ENCODE assay signal across 9 cellular contexts in the genomic region with DNA sequence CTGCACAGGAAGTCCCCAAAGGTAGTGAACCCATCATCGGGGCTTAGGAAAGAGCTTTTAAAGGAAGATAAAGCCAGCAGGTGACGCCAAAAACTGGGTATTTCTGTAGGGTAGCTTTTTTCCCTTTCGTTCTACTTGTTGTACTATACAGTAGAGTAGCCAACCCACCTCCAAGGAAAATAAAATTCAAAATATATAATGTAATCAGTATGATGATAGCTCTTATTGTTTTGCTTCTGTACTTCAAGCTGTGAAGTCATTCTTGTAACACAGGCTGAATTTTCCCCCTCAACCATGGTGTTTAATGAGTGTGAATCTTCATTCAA.
DNase-seq lines count a peak whose midpoint lies in the region; ATAC-seq and TF ChIP-seq lines count a peak whose summit lies in the region.
"Had no signal": no experiment of that assay in that cellular context is flagged by ENCODE, and none has a peak within 500 bp of the region (broad histone marks: within the 10 kb centered on the region; RNA-seq: fewer than 3 reads in every experiment).

No MANE protein-coding gene starts in this region.

- H3K9me3 Mint-ChIP-seq in T-helper 2 cell treated with Interferon-gamma antibody and Interleukin-4, amounts not matched to agents 5 μg/mL and 100 μg/mL, for 36 hours, result no peaks in the 10 kb centered on the region

- H3K9me3 ChIP-seq in left ventricle myocardium inferior (replicated peaks) (no peaks in the 10 kb centered on the region), thymus (ENCODE audit: control insufficient read depth) (no peaks in the 10 kb centered on the region), esophagus muscularis mucosa (no peaks in the 10 kb centered on the region)

- H3K27me3 ChIP-seq in left ventricle myocardium inferior (ENCODE audit: low read depth) (no peaks in the 10 kb centered on the region), layer of hippocampus (ENCODE audit: control insufficient read depth, insufficient read depth, low read length) (no peaks in the 10 kb centered on the region), thymus (ENCODE audit: control insufficient read depth, insufficient read depth) (no peaks in the 10 kb centered on the region), esophagus muscularis mucosa (no peaks in the 10 kb centered on the region)

- no peak for DNase-seq in left ventricle myocardium inferior
- DNase-seq in left cardiac atrium, result no peak
- no peak for DNase-seq in T-helper 2 cell treated with Interferon-gamma antibody and Interleukin-4, amounts not matched to agents 5 μg/mL and 100 μg/mL, for 36 hours (ENCODE audit: low spot score)
- DNase-seq in esophagus muscularis mucosa (ENCODE audit: extremely low spot score), result no peak
- DNase-seq in NCI-H345 treated with DMSO at 0.1 percent for 48 hours (lab: John Stamatoyannopoulos, UW; ENCODE audit: unreplicated experiment), result no peak
- DNase-seq in DMS 273 treated with DMSO at 0.1 percent for 48 hours (lab: John Stamatoyannopoulos, UW), result no peak
- DNase-seq: NCI-H187 treated with DMSO at 0.1 percent for 48 hours had no signal

- H3K36me3 ChIP-seq in left ventricle myocardium inferior (no peaks in the 10 kb centered on the region), thymus (ENCODE audit: control insufficient read depth, insufficient read depth) (peaks cover 11% of the 10 kb centered on the region), esophagus muscularis mucosa (no peaks in the 10 kb centered on the region)

- H3K27ac ChIP-seq in left ventricle myocardium inferior (replicated peaks) (peak overlapping the region; percentile 88), layer of hippocampus (ENCODE audit: low read depth, low read length) (peak overlapping the region; percentile 96), thymus (ENCODE audit: low read depth) (peak overlapping the region; percentile 88), esophagus muscularis mucosa (replicated peaks in 1 of 4) (no peak overlapping the region)

- peaks cover 68% of the 10 kb centered on the region for H3K4me1 Mint-ChIP-seq in T-helper 2 cell treated with Interferon-gamma antibody and Interleukin-4, amounts not matched to agents 5 μg/mL and 100 μg/mL, for 36 hours (ENCODE audit: low read depth)

- H3K36me3 Mint-ChIP-seq in T-helper 2 cell treated with Interferon-gamma antibody and Interleukin-4, amounts not matched to agents 5 μg/mL and 100 μg/mL, for 36 hours (ENCODE audit: low read depth), result no peaks in the 10 kb centered on the region

- no peak for TF ChIP-seq CTCF in left ventricle myocardium inferior (IDR thresholded peaks at IDR 0.05; ENCODE audit: borderline replicate concordance)
- TF ChIP-seq CTCF in esophagus muscularis mucosa (IDR thresholded peaks at IDR 0.05), result no peak

- H3K4me3 Mint-ChIP-seq in T-helper 2 cell treated with Interferon-gamma antibody and Interleukin-4, amounts not matched to agents 5 μg/mL and 100 μg/mL, for 36 hours, result peak overlapping the region; percentile 84

- WGBS in thymus, result 8% methylated on average over 3 of the region's 3 CpGs
- WGBS in esophagus muscularis mucosa, result 81% methylated on average over 3 of the region's 3 CpGs

- H3K4me1 ChIP-seq in left ventricle myocardium inferior, result peaks cover 83% of the 10 kb centered on the region
- peaks cover 63% of the 10 kb centered on the region for H3K4me1 ChIP-seq in thymus (ENCODE audit: control insufficient read depth, insufficient read depth, low read length)
- H3K4me1 ChIP-seq in esophagus muscularis mucosa, result peaks cover 55 to 69% (median 62%) of the 10 kb centered on the region in 4 donors

- TF ChIP-seq EP300 in esophagus muscularis mucosa (IDR thresholded peaks at IDR 0.05), result no peak

- ATAC-seq in left cardiac atrium, result no peak

- intact Hi-C loops in left ventricle myocardium inferior (cut with micrococcal nuclease), result no loop called here
- intact Hi-C loops in left cardiac atrium (cut with DNase I), result loop anchor here in 1 of 2 donors (5.0 to 10.0 kb wide), 2 partner anchors 111 to 397 kb away; partner anchors contain the start of genes FAM210A, LDLRAD4 and RNMT
- intact Hi-C loops in esophagus muscularis mucosa (cut with DNase I), result no loop called here

- peak overlapping the region; percentile 5 for H3K4me3 ChIP-seq in left ventricle myocardium inferior
- H3K4me3 ChIP-seq in thymus (ENCODE audit: low read length), result peak overlapping the region; percentile 59
- no peak overlapping the region for H3K4me3 ChIP-seq in esophagus muscularis mucosa

- no peak for TF ChIP-seq POLR2A in esophagus muscularis mucosa (IDR thresholded peaks at IDR 0.05; ENCODE audit: low read depth)

- peak overlapping the region; percentile 93 for H3K27ac Mint-ChIP-seq in T-helper 2 cell treated with Interferon-gamma antibody and Interleukin-4, amounts not matched to agents 5 μg/mL and 100 μg/mL, for 36 hours

- H3K27me3 Mint-ChIP-seq in T-helper 2 cell treated with Interferon-gamma antibody and Interleukin-4, amounts not matched to agents 5 μg/mL and 100 μg/mL, for 36 hours (ENCODE audit: low read depth), result no peaks in the 10 kb centered on the region

Comparison
In these comparisons a context has a peak if more than half of its experiments do, and no peak if none do; other contexts are left out.
1. H3K27ac ChIP-seq: peak in left ventricle myocardium inferior (single experiment), layer of hippocampus (single experiment) and thymus (single experiment); none in esophagus muscularis mucosa (0 of 4).
2. H3K4me3 ChIP-seq: peak in left ventricle myocardium inferior (single experiment) and thymus (single experiment); none in esophagus muscularis mucosa (0 of 4).